26 cellular contexts compared by ENCODE assay signal in the genomic region with DNA sequence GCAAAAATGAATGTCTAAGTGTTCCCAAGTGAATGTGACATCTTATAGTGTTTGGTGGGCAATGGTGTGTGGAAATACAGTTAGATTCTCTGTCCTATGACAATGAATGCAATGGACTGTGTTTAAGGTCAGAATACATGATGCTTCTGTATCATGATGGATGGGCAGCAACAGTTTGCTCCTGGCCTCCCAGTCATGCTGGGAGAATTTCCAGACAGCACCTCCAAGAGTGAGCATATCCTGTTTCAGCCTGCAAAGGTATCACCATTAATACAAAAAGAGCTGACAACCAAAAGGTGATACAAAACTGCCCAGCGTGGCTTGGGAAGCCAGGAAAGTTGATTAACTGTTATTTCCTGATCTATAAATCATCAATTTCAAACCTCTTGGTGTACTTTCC.
DNase-seq lines count a peak whose midpoint lies in the region; ATAC-seq, FAIRE-seq and TF ChIP-seq lines count a peak whose summit lies in the region.
"Had no signal": no experiment of that assay in that cellular context is flagged by ENCODE, and none has a peak within 500 bp of the region (broad histone marks: within the 10 kb centered on the region; RNA-seq: fewer than 3 reads in every experiment).

No MANE protein-coding gene starts in this region.

- H2BK20ac ChIP-seq in H1 (ENCODE audit: low read length) = no peak overlapping the region

- no peak overlapping the region for H3K9ac ChIP-seq in H1 (replicated peaks in 1 of 4; ENCODE audit: extremely low read depth in 1 of 4, low read depth in 3 of 4, low read length in 3 of 4)
- no peak overlapping the region for H3K9ac ChIP-seq in mesendoderm (ENCODE audit: low read length)
- H3K9ac ChIP-seq: BLaER1 had no signal

- H3K4me3 Mint-ChIP-seq in CD8-positive, alpha-beta memory T cell = no peak overlapping the region
- H3K4me3 Mint-ChIP-seq: CD14-positive monocyte; CD4-positive, alpha-beta memory T cell; CD4-positive, CD25-positive, alpha-beta regulatory T cell had no signal

- DNase-seq in H1 (ENCODE audit: low read depth in 1 of 2, low spot score in 2 of 2) (no peak), mesendoderm (peak; percentile 51), urothelium cell line (ENCODE audit: low spot score) (no peak), GM20000 (ENCODE audit: low spot score) (no peak)
- DNase-seq in CD8-positive, alpha-beta memory T cell = no peak
- DNase-seq: 8988T; ACHN; BE2C; C1 segment of cervical spinal cord; Caco-2; Calu3; CD4-positive, alpha-beta memory T cell; CD4-positive, CD25-positive, alpha-beta regulatory T cell; DMS53; DMS79; DND-41; EL; GDM1 had no signal

- peaks cover 0 to 4% (median 0%) of the 10 kb centered on the region in 4 experiments; a peak in 2 of 7 replicates for H3K4me1 ChIP-seq in H1 (replicated peaks in 1 of 4; ENCODE audit: control insufficient read depth in 3 of 4, insufficient read depth in 4 of 4, low read length in 3 of 4)
- peaks cover 7% of the 10 kb centered on the region for H3K4me1 ChIP-seq in mesendoderm (ENCODE audit: control insufficient read depth, low read depth, low read length)
- no peaks in the 10 kb centered on the region for H3K4me1 ChIP-seq in CD8-positive, alpha-beta memory T cell (ENCODE audit: insufficient read depth, low read length)
- H3K4me1 ChIP-seq: BE2C, Caco-2 had no signal

- H3K4ac ChIP-seq in H1 (replicated peaks; ENCODE audit: insufficient read length, low read depth, low read length) (no peak overlapping the region), mesendoderm (ENCODE audit: low read depth, low read length) (no peak overlapping the region)

- H2AK5ac ChIP-seq in H1 (ENCODE audit: low read depth, low read length) = no peak overlapping the region
- no peak overlapping the region for H2AK5ac ChIP-seq in mesendoderm (ENCODE audit: low read length)

- H2BK5ac ChIP-seq in H1 (ENCODE audit: low read depth, low read length) (no peak overlapping the region), mesendoderm (ENCODE audit: low read length) (no peak overlapping the region)

- 53% methylated on average over 1 of the region's 1 CpG; no CpG with 5 or more reads in 1 of the 2 experiments for WGBS in H1 (ENCODE audit: extremely low coverage in 1 of 2, insufficient coverage in 1 of 2, insufficient read length in 1 of 2, insufficient replicate concordance in 2 of 2, low coverage in 1 of 2, low lambda C conversion rate in 2 of 2, missing lambda C conversion rate in 1 of 2), 2 experiments
- WGBS in mesendoderm (ENCODE audit: extremely low coverage, insufficient coverage, low lambda C conversion rate) = no CpG with 5 or more reads among the region's 1 CpG

- no peak overlapping the region for H2BK12ac ChIP-seq in H1 (ENCODE audit: low read depth, low read length)

- no peak overlapping the region for H3K14ac ChIP-seq in H1 (ENCODE audit: insufficient read length)

- H2AFZ ChIP-seq in H1 (ENCODE audit: low read length) = peak overlapping the region; percentile 18; the same call in 1 of the 2 replicates

- H3K27ac ChIP-seq in H1 (ENCODE audit: low read depth, low read length) (no peak overlapping the region), mesendoderm (ENCODE audit: low read depth, low read length) (no peak overlapping the region)
- H3K27ac ChIP-seq in CD8-positive, alpha-beta memory T cell (ENCODE audit: low read depth, low read length) = no peak overlapping the region
- H3K27ac ChIP-seq: BLaER1 had no signal

- no peaks in the 10 kb centered on the region for H4K20me1 ChIP-seq in H1 (replicated peaks in 1 of 2; ENCODE audit: control insufficient read depth in 1 of 2, insufficient read depth in 2 of 2, low read length in 2 of 2)
- H4K20me1 ChIP-seq: BLaER1 had no signal

- no peak for TF ChIP-seq EP300 in H1 (IDR thresholded peaks at IDR 0.05; ENCODE audit: borderline replicate concordance in 1 of 2, low read depth in 2 of 2, low read length in 2 of 2)

- no peaks in the 10 kb centered on the region for H3K27me3 Mint-ChIP-seq in CD8-positive, alpha-beta memory T cell
- H3K27me3 Mint-ChIP-seq: CD4-positive, alpha-beta memory T cell; CD4-positive, CD25-positive, alpha-beta regulatory T cell had no signal

- peak overlapping the region in 1 of 8 donors; percentile 26 for H3K27ac Mint-ChIP-seq in CD8-positive, alpha-beta memory T cell
- H3K27ac Mint-ChIP-seq: CD14-positive monocyte; CD4-positive, alpha-beta memory T cell; CD4-positive, CD25-positive, alpha-beta regulatory T cell had no signal

- H3K79me1 ChIP-seq in H1 (ENCODE audit: low read depth, low read length) = no peaks in the 10 kb centered on the region
- no peaks in the 10 kb centered on the region for H3K79me1 ChIP-seq in mesendoderm (ENCODE audit: low read length)

- TF ChIP-seq POLR2A in H1 (IDR thresholded peaks at IDR 0.05; ENCODE audit: control extremely low read depth in 1 of 2, low read depth in 2 of 2, low read length in 2 of 2) = no peak

- H2BK15ac ChIP-seq in H1 (ENCODE audit: low read length) (no peak overlapping the region), mesendoderm (replicated peaks; ENCODE audit: low read depth) (no peak overlapping the region)

- H3K79me2 ChIP-seq in H1 (ENCODE audit: control insufficient read depth in 1 of 2, insufficient read depth in 2 of 2, low read length in 2 of 2) = no peaks in the 10 kb centered on the region
- H3K79me2 ChIP-seq in mesendoderm (ENCODE audit: control insufficient read depth, insufficient read depth, low read length) = no peaks in the 10 kb centered on the region

- H4K8ac ChIP-seq in H1 (ENCODE audit: extremely low read depth, insufficient read depth, low read length) = no peak overlapping the region
- no peak overlapping the region for H4K8ac ChIP-seq in mesendoderm (ENCODE audit: low read depth, low read length)

- peaks cover 0 to 1% (median 0%) of the 10 kb centered on the region in 3 donors for H3K36me3 Mint-ChIP-seq in CD8-positive, alpha-beta memory T cell
- H3K36me3 Mint-ChIP-seq: CD14-positive monocyte; CD4-positive, alpha-beta memory T cell; CD4-positive, CD25-positive, alpha-beta regulatory T cell had no signal

- no peak for FAIRE-seq in H1 (lab: Jason Lieb, UNC)
- FAIRE-seq in urothelium cell line (lab: Jason Lieb, UNC) = peak; percentile 74
- FAIRE-seq: A204.1, D721Med, GM12878, GM12892, GM18507 had no signal

- H3K23ac ChIP-seq in H1 (ENCODE audit: insufficient read length) (no peak overlapping the region), mesendoderm (ENCODE audit: low read length) (no peak overlapping the region)

- H3K4me3 ChIP-seq in H1 (ENCODE audit: extremely low read depth in 1 of 4, insufficient read depth in 2 of 4, low read depth in 3 of 4, low read length in 4 of 4) = no peak overlapping the region
- no peak overlapping the region for H3K4me3 ChIP-seq in mesendoderm (ENCODE audit: low read length)
- no peak overlapping the region for H3K4me3 ChIP-seq in CD8-positive, alpha-beta memory T cell (ENCODE audit: low read length)
- H3K4me3 ChIP-seq: BLaER1, GM12878 had no signal

- H3K9me3 ChIP-seq in H1 (ENCODE audit: insufficient read depth in 2 of 2, low read depth in 1 of 2, low read length in 1 of 2) = no peaks in the 10 kb centered on the region
- no peaks in the 10 kb centered on the region for H3K9me3 ChIP-seq in CD8-positive, alpha-beta memory T cell (ENCODE audit: low read length)
- H3K9me3 ChIP-seq: BE2C, BLaER1, Caco-2 had no signal

- CTCF ChIA-PET in H1 (lab: Charles Lee; ENCODE audit: partially characterized antibody) = no interaction called here
- CTCF ChIA-PET in CD8-positive, alpha-beta memory T cell (lab: Charles Lee) = no interaction called here

- TF ChIP-seq CTCF in H1 (IDR thresholded peaks at IDR 0.05; ENCODE audit: control extremely low read depth in 1 of 3, insufficient read depth in 1 of 3, low read depth in 1 of 3, low read length in 3 of 3) (no peak), GM20000 (IDR thresholded peaks at IDR 0.05; ENCODE audit: extremely low read depth, missing control alignments) (no peak)

- peaks cover 0 to 1% (median 0%) of the 10 kb centered on the region in 4 experiments; a peak in 1 of 7 replicates for H3K27me3 ChIP-seq in H1 (replicated peaks in 1 of 4; ENCODE audit: control insufficient read depth in 3 of 4, extremely low read depth in 1 of 4, insufficient read depth in 3 of 4, low read length in 3 of 4)
- H3K27me3 ChIP-seq in mesendoderm (ENCODE audit: insufficient read depth, low read length, poor library complexity) = no peaks in the 10 kb centered on the region
- H3K27me3 ChIP-seq in CD8-positive, alpha-beta memory T cell (ENCODE audit: insufficient read depth, low read length, poor library complexity, severe bottlenecking) = no peaks in the 10 kb centered on the region
- H3K27me3 ChIP-seq: BE2C, BLaER1 had no signal

- H4K91ac ChIP-seq in H1 (replicated peaks; ENCODE audit: insufficient read length, low read length) = no peak overlapping the region

- no peak for TF ChIP-seq RAD21 in H1 (IDR thresholded peaks at IDR 0.05 in 1 of 2, conservative IDR thresholded peaks at IDR 0.05 in 1 of 2; ENCODE audit: low read depth in 2 of 2, low read length in 2 of 2)

- H3K36me3 ChIP-seq in H1 (ENCODE audit: control insufficient read depth in 2 of 4, insufficient read depth in 4 of 4, low read length in 3 of 4) = no peaks in the 10 kb centered on the region
- H3K36me3 ChIP-seq in mesendoderm (ENCODE audit: control insufficient read depth, insufficient read depth, low read length) = no peaks in the 10 kb centered on the region
- H3K36me3 ChIP-seq in CD8-positive, alpha-beta memory T cell (ENCODE audit: insufficient read depth, low read length) = no peaks in the 10 kb centered on the region
- H3K36me3 ChIP-seq: BE2C, BLaER1 had no signal

- peaks cover 3 to 25% (median 8%) of the 10 kb centered on the region in 5 donors for H3K9me3 Mint-ChIP-seq in CD8-positive, alpha-beta memory T cell

- H2BK120ac ChIP-seq in H1 (replicated peaks; ENCODE audit: low read depth, low read length) (no peak overlapping the region), mesendoderm (ENCODE audit: low read depth, low read length) (no peak overlapping the region)

- no peak for ATAC-seq in GM21723 (IDR thresholded peaks at IDR 0.05; ENCODE audit: unreplicated experiment)
- ATAC-seq: GM12878 had no signal

- peaks cover 2% of the 10 kb centered on the region; the same call in 1 of the 2 replicates for H3K23me2 ChIP-seq in H1 (ENCODE audit: low read depth, low read length)

- POLR2A ChIA-PET in H1 (lab: Charles Lee; ENCODE audit: partially characterized antibody) = no interaction called here
- POLR2A ChIA-PET in CD8-positive, alpha-beta memory T cell (lab: Charles Lee) = no interaction called here

- H3K18ac ChIP-seq in H1 (ENCODE audit: extremely low read depth, low read length) (no peak overlapping the region), mesendoderm (ENCODE audit: low read length) (no peak overlapping the region)

- H3K56ac ChIP-seq in H1 (replicated peaks; ENCODE audit: insufficient read length, low read depth, low read length) (no peak overlapping the region), mesendoderm (ENCODE audit: low read length) (no peak overlapping the region)

- H4K5ac ChIP-seq in H1 (ENCODE audit: insufficient read length, low read depth, low read length) (no peak overlapping the region), mesendoderm (ENCODE audit: low read length) (no peak overlapping the region)

- H3K4me1 Mint-ChIP-seq in CD8-positive, alpha-beta memory T cell = no peaks in the 10 kb centered on the region
- H3K4me1 Mint-ChIP-seq: CD14-positive monocyte; CD4-positive, alpha-beta memory T cell; CD4-positive, CD25-positive, alpha-beta regulatory T cell had no signal

- H3K4me2 ChIP-seq in H1 (ENCODE audit: insufficient read depth in 1 of 2, low read depth in 2 of 2, low read length in 2 of 2) (no peak overlapping the region), mesendoderm (ENCODE audit: low read length) (no peak overlapping the region)
- H3K4me2 ChIP-seq: BLaER1 had no signal
